Comparison of ENCODE assay signal across 3 cellular contexts in genomic region chr19:28920269-28921066, GRCh38.
TF ChIP-seq lines count a peak whose summit lies in the region.

No MANE protein-coding gene starts in this region.

TF ChIP-seq in SK-N-SH, 30 proteins besides CTCF, POLR2A, EP300 and RAD21 (continues in another document):
- TF ChIP-seq SMC3 (IDR thresholded peaks at IDR 0.05; ENCODE audit: low read depth, low read length) (no peak), FOSL2 (IDR thresholded peaks at IDR 0.05; ENCODE audit: borderline replicate concordance, low read depth) (no peak), RXRA (IDR thresholded peaks at IDR 0.05; ENCODE audit: borderline replicate concordance, low read depth) (no peak), FOXM1 (IDR thresholded peaks at IDR 0.05; ENCODE audit: low read depth) (no peak), ELF1 (IDR thresholded peaks at IDR 0.05) (no peak), ZBTB33 (IDR thresholded peaks at IDR 0.05; ENCODE audit: borderline replicate concordance, low read depth) (no peak), NRF1 (IDR thresholded peaks at IDR 0.05; ENCODE audit: low read depth, low read length) (no peak), REST (IDR thresholded peaks at IDR 0.05; ENCODE audit: low read depth, low read length) (no peak), TEAD4 (IDR thresholded peaks at IDR 0.05; ENCODE audit: borderline replicate concordance, insufficient read depth) (no peak), PBX3 (IDR thresholded peaks at IDR 0.05) (no peak), TAF1 (IDR thresholded peaks at IDR 0.05; ENCODE audit: borderline replicate concordance, low read depth, low read length) (no peak)

TF ChIP-seq in SK-N-SH treated with all-trans-retinoic acid at 6 μM for 48 hours, 23 proteins besides CTCF, POLR2A, EP300 and RAD21:
- no peak for TF ChIP-seq CSRNP3 (CRISPR knock-in tag; IDR thresholded peaks at IDR 0.05)
- no peak for TF ChIP-seq POU6F1 (CRISPR knock-in tag; IDR thresholded peaks at IDR 0.05; ENCODE audit: borderline replicate concordance, low read depth)
- TF ChIP-seq CSDC2 (CRISPR knock-in tag; IDR thresholded peaks at IDR 0.05): no peak
- no peak for TF ChIP-seq ZC3H10 (CRISPR knock-in tag; IDR thresholded peaks at IDR 0.05)
- TF ChIP-seq GLIS3 (CRISPR knock-in tag; IDR thresholded peaks at IDR 0.05): no peak
- no peak for TF ChIP-seq OSR1 (CRISPR knock-in tag; IDR thresholded peaks at IDR 0.05)
- no peak for TF ChIP-seq ZFP30 (CRISPR knock-in tag; IDR thresholded peaks at IDR 0.05)
- TF ChIP-seq TSHZ2 (CRISPR knock-in tag; IDR thresholded peaks at IDR 0.05): no peak
- no peak for TF ChIP-seq ARNTL (CRISPR knock-in tag; IDR thresholded peaks at IDR 0.05; ENCODE audit: borderline replicate concordance, low read depth)
- TF ChIP-seq TOX (CRISPR knock-in tag; IDR thresholded peaks at IDR 0.05; ENCODE audit: borderline replicate concordance): no peak
- no peak for TF ChIP-seq ZNF8 (CRISPR knock-in tag; IDR thresholded peaks at IDR 0.05)
- no peak for TF ChIP-seq PPARA (CRISPR knock-in tag; IDR thresholded peaks at IDR 0.05; ENCODE audit: borderline replicate concordance)
- no peak for TF ChIP-seq PATZ1 (CRISPR knock-in tag; IDR thresholded peaks at IDR 0.05; ENCODE audit: borderline replicate concordance)
- no peak for TF ChIP-seq TCF4 (CRISPR knock-in tag; IDR thresholded peaks at IDR 0.05; ENCODE audit: borderline replicate concordance)
- TF ChIP-seq ZNF70 (CRISPR knock-in tag; IDR thresholded peaks at IDR 0.05): no peak
- TF ChIP-seq ZNF565 (CRISPR knock-in tag; conservative IDR thresholded peaks at IDR 0.05; ENCODE audit: low read depth): no peak
- TF ChIP-seq BACH2 (CRISPR knock-in tag; IDR thresholded peaks at IDR 0.05; ENCODE audit: borderline replicate concordance): no peak
- no peak for TF ChIP-seq ZFP3 (CRISPR knock-in tag; IDR thresholded peaks at IDR 0.05)

TF ChIP-seq in WTC11, 78 proteins besides CTCF, POLR2A, EP300 and RAD21:
- peak; percentile 70; the same call in 1 of the 2 replicates for TF ChIP-seq ZNF423 (CRISPR knock-in tag; IDR thresholded peaks at IDR 0.05)
- no peak for TF ChIP-seq ZNF416 (CRISPR knock-in tag; IDR thresholded peaks at IDR 0.05)
